ENCODE assay signal across 27 cellular contexts in the genomic region with DNA sequence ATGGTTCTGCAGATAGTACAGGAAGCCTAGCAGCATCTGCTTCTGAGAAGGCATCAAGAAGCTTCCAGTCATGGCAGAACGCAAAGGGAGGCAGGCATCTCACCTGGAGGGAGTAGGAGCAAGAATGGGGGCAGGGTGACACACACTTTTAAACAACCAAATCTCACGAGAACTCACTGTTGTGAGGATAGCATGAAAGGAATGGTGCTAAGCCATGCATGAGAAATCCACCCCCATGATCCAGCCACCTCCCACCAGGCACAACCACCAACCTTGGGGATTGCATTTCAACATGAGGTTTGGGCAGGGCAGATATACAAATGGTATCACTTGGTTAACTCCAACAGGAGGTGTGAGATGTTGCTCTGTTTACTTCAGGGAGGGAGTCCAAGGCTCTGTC.
DNase-seq lines count a peak whose midpoint lies in the region; ATAC-seq, FAIRE-seq and TF ChIP-seq lines count a peak whose summit lies in the region.
"Had no signal": no experiment of that assay in that cellular context is flagged by ENCODE, and none has a peak within 500 bp of the region (broad histone marks: within the 10 kb centered on the region; RNA-seq: fewer than 3 reads in every experiment).

No MANE protein-coding gene starts in this region.

- H3K9me3 Mint-ChIP-seq in activated T-cell treated with anti-CD3 and anti-CD28 coated beads, Interleukin-2, amount 50 U/mL, for 72 hours: no peaks in the 10 kb centered on the region
- H3K9me3 Mint-ChIP-seq: CD14-positive monocyte; CD4-positive, alpha-beta T cell; HFFc6 had no signal

- no peak overlapping the region for H3K4me3 Mint-ChIP-seq in activated T-cell treated with anti-CD3 and anti-CD28 coated beads, Interleukin-2, amount 50 U/mL, for 72 hours
- H3K4me3 Mint-ChIP-seq: CD14-positive monocyte; CD4-positive, alpha-beta T cell; CD8-positive, alpha-beta memory T cell; HFFc6 had no signal

- FAIRE-seq in bronchial epithelial cell (lab: Jason Lieb, UNC): peak; percentile 60
- FAIRE-seq: A549, D721Med, GM12891, GM18507, H54 had no signal

- DNase-seq in NCI-H526 treated with DMSO at 0.1 percent for 48 hours (lab: John Stamatoyannopoulos, UW) (peak; percentile 22), bronchial epithelial cell (ENCODE audit: low read depth) (no peak), left kidney (ENCODE audit: low read depth, low spot score) (peak; percentile 70), SW480 (ENCODE audit: low spot score) (no peak)
- DNase-seq in activated T-cell treated with anti-CD3 and anti-CD28 coated beads, Interleukin-2, amount 50 U/mL, for 72 hours: no peak
- DNase-seq: 8988T; ACHN; AML-193; BE2C; CD4-positive, alpha-beta T cell; CD8-positive, alpha-beta memory T cell; DMS 273 treated with DMSO at 0.1 percent for 48 hours; DMS79; EL; GDM1; GM23248; HFFc6 had no signal

- no peaks in the 10 kb centered on the region for H3K27me3 Mint-ChIP-seq in activated T-cell treated with anti-CD3 and anti-CD28 coated beads, Interleukin-2, amount 50 U/mL, for 72 hours (ENCODE audit: low read depth)
- H3K27me3 Mint-ChIP-seq: CD4-positive, alpha-beta T cell; CD8-positive, alpha-beta memory T cell had no signal

- no peak for TF ChIP-seq CTCF in bronchial epithelial cell (IDR thresholded peaks at IDR 0.05; ENCODE audit: insufficient read depth, low read length, severe bottlenecking)

- ATAC-seq in HG02610 (IDR thresholded peaks at IDR 0.05; ENCODE audit: unreplicated experiment) (no peak), GM19324 (IDR thresholded peaks at IDR 0.05; ENCODE audit: low FRiP score, unreplicated experiment) (no peak)
- no peak for ATAC-seq in activated T-cell treated with anti-CD3 and anti-CD28 coated beads, Interleukin-2, amount 50 U/mL, for 72 hours (replicated peaks in 1 of 2)
- ATAC-seq: A549 had no signal

- no peak overlapping the region for H3K4me3 ChIP-seq in bronchial epithelial cell (ENCODE audit: low read depth, low read length)
- H3K4me3 ChIP-seq: A549; BLaER1 treated with 17β-estradiol and CSF1 and Interleukin-3, amounts not matched to agents 10 nM and 100 nM; GM23248; HAP-1 had no signal

- H3K36me3 Mint-ChIP-seq in activated T-cell treated with anti-CD3 and anti-CD28 coated beads, Interleukin-2, amount 50 U/mL, for 72 hours (ENCODE audit: insufficient read depth in 2 of 2): no peaks in the 10 kb centered on the region
- H3K36me3 Mint-ChIP-seq: CD14-positive monocyte; CD8-positive, alpha-beta memory T cell had no signal

- no peak overlapping the region for H3K27ac Mint-ChIP-seq in activated T-cell treated with anti-CD3 and anti-CD28 coated beads, Interleukin-2, amount 50 U/mL, for 72 hours
- H3K27ac Mint-ChIP-seq: CD4-positive, alpha-beta T cell; CD8-positive, alpha-beta memory T cell; HFFc6 had no signal

- no peaks in the 10 kb centered on the region for H3K36me3 ChIP-seq in bronchial epithelial cell (ENCODE audit: control insufficient read depth, insufficient read depth, low read length)
- H3K36me3 ChIP-seq: BE2C; BLaER1 treated with 17β-estradiol and CSF1 and Interleukin-3, amounts not matched to agents 10 nM and 100 nM; HAP-1 had no signal

- no peaks in the 10 kb centered on the region for H3K4me1 Mint-ChIP-seq in activated T-cell treated with anti-CD3 and anti-CD28 coated beads, Interleukin-2, amount 50 U/mL, for 72 hours (ENCODE audit: low read depth)
- H3K4me1 Mint-ChIP-seq: CD14-positive monocyte; CD8-positive, alpha-beta memory T cell had no signal

- no peaks in the 10 kb centered on the region for H3K27me3 ChIP-seq in bronchial epithelial cell (ENCODE audit: control insufficient read depth, insufficient read depth, low read length)
- H3K27me3 ChIP-seq: BE2C; BLaER1 treated with 17β-estradiol and CSF1 and Interleukin-3, amounts not matched to agents 10 nM and 100 nM had no signal

Comparison
In these comparisons a context has a peak if more than half of its experiments do, and no peak if none do; other contexts are left out.
1. DNase-seq: peak in NCI-H526 treated with DMSO at 0.1 percent for 48 hours (single experiment) and left kidney (single experiment); none in bronchial epithelial cell (single experiment), SW480 (single experiment) and activated T-cell treated with anti-CD3 and anti-CD28 coated beads, Interleukin-2, amount 50 U/mL, for 72 hours (0 of 2).